Comparison of ENCODE assay signal across 8 cellular contexts in genomic region chr2:27071990-27072830, GRCh38. TPM values are rescaled to one million over a fixed set of nuclear protein-coding genes. Genes with fewer than 3 reads are reported as not detected.
A peak's percentile ranks its signal among the peaks of the same experiment; 100 is the strongest.
DNase-seq lines count a peak whose midpoint lies in the region; ATAC-seq and TF ChIP-seq lines count a peak whose summit lies in the region.

No MANE protein-coding gene starts in this region.

- H2AFZ ChIP-seq in PC-9, result peak overlapping the region; percentile 88

- peak overlapping the region; percentile 94 for H3K4me2 ChIP-seq in PC-9

- 0 out of 2 replicates have a peak, but pooled peaks cover 6% of the 10 kb centered on the region for H4K20me1 ChIP-seq in PC-9 (ENCODE audit: insufficient read depth)

- TF ChIP-seq CTCF in PC-9 (conservative IDR thresholded peaks at IDR 0.05) (no peak), right lobe of liver (IDR thresholded peaks at IDR 0.05) (no peak)

- TF ChIP-seq POLR2A in right lobe of liver (IDR thresholded peaks at IDR 0.05), result no peak

- peak overlapping the region; percentile 89 for H3K4me3 Mint-ChIP-seq in stimulated activated memory B cell treated with anti-CD40 and anti-IgM and Interleukin-4, amounts not matched to agents 10 μg/mL and 1 μg/mL and 100 μg/mL, for 72 hours

- in situ Hi-C loops in KBM-7 (cut with MboI; ENCODE audit: low pct_unique_long_range_greater_than_20kb, low sequenced_read_pairs), result no loop called here

- H3K4me3 ChIP-seq in PC-9 (peak overlapping the region; percentile 90), right lobe of liver (peak overlapping the region; percentile 85 to 94 (median 91))

- H3K36me3 Mint-ChIP-seq in stimulated activated memory B cell treated with anti-CD40 and anti-IgM and Interleukin-4, amounts not matched to agents 10 μg/mL and 1 μg/mL and 100 μg/mL, for 72 hours, result peaks cover 23% of the 10 kb centered on the region

- H3K36me3 ChIP-seq in PC-9 (ENCODE audit: low read depth), result peaks cover 14% of the 10 kb centered on the region
- peaks cover 0 to 13% (median 0%) of the 10 kb centered on the region in 4 donors for H3K36me3 ChIP-seq in right lobe of liver

- POLR2A ChIA-PET in PC-9 (lab: Charles Lee; ENCODE audit: unreplicated experiment), result interaction anchor here (0.6 kb wide), 1 partner anchor 297 kb away, joined by 3 read pairs; no protein-coding TSS in a partner anchor

- peak; percentile 72 for DNase-seq in EH (ENCODE audit: low read depth)
- DNase-seq in PC-9, result no peak
- peak; percentile 20 for DNase-seq in cerebellar cortex (ENCODE audit: low spot score)
- DNase-seq in right lobe of liver, result peak in 2 of 3 donors; percentile 51 to 67
- no peak for DNase-seq in NCI-H2107 treated with DMSO at 0.1 percent for 48 hours (lab: John Stamatoyannopoulos, UW; ENCODE audit: unreplicated experiment)
- DNase-seq in KBM-7, result no peak

- H3K27ac Mint-ChIP-seq in stimulated activated memory B cell treated with anti-CD40 and anti-IgM and Interleukin-4, amounts not matched to agents 10 μg/mL and 1 μg/mL and 100 μg/mL, for 72 hours, result peak overlapping the region; percentile 81

- no peaks in the 10 kb centered on the region for H3K9me2 ChIP-seq in PC-9 (ENCODE audit: insufficient read depth)

- ATAC-seq in GM21825 (IDR thresholded peaks at IDR 0.05; ENCODE audit: unreplicated experiment), result peak; percentile 15
- ATAC-seq in right lobe of liver, result peak in 2 of 4 donors; percentile 31 to 50
- ATAC-seq in stimulated activated memory B cell treated with anti-CD40 and anti-IgM and Interleukin-4, amounts not matched to agents 10 μg/mL and 1 μg/mL and 100 μg/mL, for 72 hours, result no peak

- intact Hi-C loops in PC-9 (cut with micrococcal nuclease; ENCODE audit: unreplicated experiment), result no loop called here
- intact Hi-C loops in right lobe of liver (cut with DNase I), result loop anchor here in 1 of 2 donors (10.0 kb wide), 1 partner anchor 107 kb away; no protein-coding TSS in a partner anchor

- H3K27me3 ChIP-seq in PC-9 (ENCODE audit: insufficient read depth, low read depth) (peaks cover 10% of the 10 kb centered on the region), right lobe of liver (no peaks in the 10 kb centered on the region)

- no peak overlapping the region for H3K27ac ChIP-seq in PC-9
- H3K27ac ChIP-seq in right lobe of liver, result peak overlapping the region; percentile 40 to 89 (median 80)

- peaks cover 29% of the 10 kb centered on the region for H3K79me2 ChIP-seq in PC-9 (ENCODE audit: low read depth)

- H3K9me3 ChIP-seq in PC-9 (ENCODE audit: insufficient read depth, low read depth), result no peaks in the 10 kb centered on the region
- H3K9me3 ChIP-seq in right lobe of liver, result no peaks in the 10 kb centered on the region

- H3K4me1 ChIP-seq in PC-9 (replicated peaks; ENCODE audit: insufficient read depth), result peaks cover 11% of the 10 kb centered on the region
- peaks cover 0 to 10% (median 4%) of the 10 kb centered on the region in 4 donors for H3K4me1 ChIP-seq in right lobe of liver

- peaks cover 68% of the 10 kb centered on the region for H3K4me1 Mint-ChIP-seq in stimulated activated memory B cell treated with anti-CD40 and anti-IgM and Interleukin-4, amounts not matched to agents 10 μg/mL and 1 μg/mL and 100 μg/mL, for 72 hours

- WGBS in right lobe of liver (ENCODE audit: insufficient coverage, low coverage, low lambda C conversion rate, missing lambda C conversion rate), result 10% methylated on average over 13 of the region's 34 CpGs

- H3K27me3 Mint-ChIP-seq in stimulated activated memory B cell treated with anti-CD40 and anti-IgM and Interleukin-4, amounts not matched to agents 10 μg/mL and 1 μg/mL and 100 μg/mL, for 72 hours, result no peaks in the 10 kb centered on the region

- H3F3A ChIP-seq in PC-9 (ENCODE audit: insufficient read depth, low read depth), result peaks cover 9% of the 10 kb centered on the region; the same call in 1 of the 2 replicates

- CTCF ChIA-PET in PC-9 (lab: Charles Lee), result interaction anchor here (1.6 kb wide), 1 partner anchor 9 kb away, joined by 4 read pairs; no protein-coding TSS in a partner anchor

- peaks cover 2% of the 10 kb centered on the region for H3K9me3 Mint-ChIP-seq in stimulated activated memory B cell treated with anti-CD40 and anti-IgM and Interleukin-4, amounts not matched to agents 10 μg/mL and 1 μg/mL and 100 μg/mL, for 72 hours

- BruUV-seq in PC-9 (replicated peaks; lab: Mats Ljungman, UMichigan), result no TSS peak

RNA-seq across cellular contexts. Expression of gene OST4, which starts 0.8 kb away (rescaled TPM):
- total RNA-seq in PC-9 (2021) (165 and 166 TPM in 2 replicates), right lobe of liver (100 to 1,000 TPM; 144 to 182 (median 161) TPM)

RNA-seq across cellular contexts. Expression of gene EMILIN1, which starts 6.2 kb away (rescaled TPM):
- 0.83 and 1.6 TPM in 2 replicates for total RNA-seq in PC-9 (2021)
- total RNA-seq in right lobe of liver, result 10 to 100 TPM in 5 of 6 experiments, 1 to 10 TPM in 1; 7.2 to 26.1 (median 21.0) TPM

RNA-seq across cellular contexts. Expression of gene KHK, which starts 14.4 kb away (rescaled TPM):
- total RNA-seq in PC-9 (2021), result 4.4 and 10.4 TPM in 2 replicates
- 100 to 1,000 TPM; 101 to 283 (median 206) TPM for total RNA-seq in right lobe of liver

RNA-seq across cellular contexts. Expression of gene AGBL5, which starts 20.7 kb away (rescaled TPM):
- total RNA-seq in PC-9 (2021) (63.2 and 64.0 TPM in 2 replicates), right lobe of liver (1 to 10 TPM; 3.9 to 7.4 (median 6.4) TPM)

RNA-seq across cellular contexts. Expression of gene TMEM214, which starts 39.4 kb away (rescaled TPM):
- total RNA-seq in PC-9 (2021), result 60.9 and 65.6 TPM in 2 replicates
- total RNA-seq in right lobe of liver, result 10 to 100 TPM; 29.1 to 62.7 (median 50.0) TPM

Comparison
In these comparisons a context has a peak if more than half of its experiments do, and no peak if none do; other contexts are left out.
1. DNase-seq: peak in EH (single experiment), cerebellar cortex (single experiment) and right lobe of liver (2 of 3); none in PC-9 (0 of 2), NCI-H2107 treated with DMSO at 0.1 percent for 48 hours (single experiment) and KBM-7 (single experiment).